In genomic region chr5:139880416-139881144, GRCh38 we compare ENCODE assay signal across 25 cellular contexts.
DNase-seq lines count a peak whose midpoint lies in the region; ATAC-seq and TF ChIP-seq lines count a peak whose summit lies in the region.
"Had no signal": no experiment of that assay in that cellular context is flagged by ENCODE, and none has a peak within 500 bp of the region (broad histone marks: within the 10 kb centered on the region; RNA-seq: fewer than 3 reads in every experiment).

No MANE protein-coding gene starts in this region.

- H3K36me3 ChIP-seq in cardiac muscle cell (peaks cover 4% of the 10 kb centered on the region), esophagus muscularis mucosa (peaks cover 0 to 6% (median 2%) of the 10 kb centered on the region in 4 donors), urinary bladder (ENCODE audit: insufficient read depth) (no peaks in the 10 kb centered on the region), Peyer's patch (no peaks in the 10 kb centered on the region)
- H3K36me3 ChIP-seq: BE2C had no signal

- H3K4me3 ChIP-seq in cardiac muscle cell (no peak overlapping the region), esophagus muscularis mucosa (no peak overlapping the region), urinary bladder (ENCODE audit: low read depth, low read length) (peak overlapping the region; percentile 19), Peyer's patch (no peak overlapping the region)
- H3K4me3 ChIP-seq: A549 had no signal

- H3K27ac ChIP-seq in cardiac muscle cell (peak overlapping the region; percentile 86), esophagus muscularis mucosa (replicated peaks in 1 of 4) (peak overlapping the region; percentile 44 to 73 (median 67)), urinary bladder (ENCODE audit: low read depth) (peak overlapping the region; percentile 75), Peyer's patch (peak overlapping the region in 1 of 4 donors; percentile 22)
- H3K27ac ChIP-seq: A549, WERI-Rb-1 had no signal

- H3K27me3 ChIP-seq in cardiac muscle cell (no peaks in the 10 kb centered on the region), esophagus muscularis mucosa (no peaks in the 10 kb centered on the region), Peyer's patch (no peaks in the 10 kb centered on the region)
- H3K27me3 ChIP-seq: BE2C had no signal

- no peak for TF ChIP-seq EP300 in esophagus muscularis mucosa (IDR thresholded peaks at IDR 0.05)

- H3K4me1 ChIP-seq in cardiac muscle cell (ENCODE audit: low read depth): peaks cover 19% of the 10 kb centered on the region
- peaks cover 22 to 46% (median 40%) of the 10 kb centered on the region in 4 donors for H3K4me1 ChIP-seq in esophagus muscularis mucosa
- no peaks in the 10 kb centered on the region for H3K4me1 ChIP-seq in urinary bladder (ENCODE audit: insufficient read depth)
- no peaks in the 10 kb centered on the region for H3K4me1 ChIP-seq in Peyer's patch
- H3K4me1 ChIP-seq: A549 had no signal

- DNase-seq in cardiac muscle cell (ENCODE audit: low read depth in 1 of 2, low spot score in 1 of 2): peak in 1 of 2 donors; percentile 45
- no peak for DNase-seq in cardiac septum (ENCODE audit: low spot score)
- DNase-seq in esophagus muscularis mucosa (ENCODE audit: extremely low spot score): no peak
- DNase-seq in mesothelial cell of epicardium (ENCODE audit: low spot score in 2 of 2, unreplicated experiment in 2 of 2): no peak
- DNase-seq in left lobe of liver (ENCODE audit: low spot score): no peak
- no peak for DNase-seq in GM20000 (ENCODE audit: low spot score)
- DNase-seq in Peyer's patch: no peak
- DNase-seq: activated CD4-positive, alpha-beta T cell treated with anti-CD3 and anti-CD28 coated beads, Interleukin-2, amount 10 ng/mL, durations not matched to agents 24 days and 14 days; activated naive CD4-positive, alpha-beta T cell treated with Interleukin-2 at 50 U/mL for 16 hours; activated T-cell treated with anti-CD3 and anti-CD28 coated beads, Interleukin-2, amount 50 U/mL, for 72 hours; amniotic stem cell; caudate nucleus; kidney glomerular epithelial cell; NCI-H2029; NCI-H226; NCI-H748 treated with DMSO at 0.1 percent for 48 hours; stimulated activated CD8-positive, alpha-beta memory T cell treated with anti-CD3 and anti-CD28 coated beads, Interleukin-4, amount 100 ng/mL, for 48 hours; T-helper 9 cell; WERI-Rb-1 had no signal

- WGBS in esophagus muscularis mucosa: 47% methylated on average over 16 of the region's 18 CpGs
- WGBS in urinary bladder: 30% methylated on average over 18 of the region's 18 CpGs

- TF ChIP-seq CTCF in cardiac muscle cell (IDR thresholded peaks at IDR 0.05; ENCODE audit: low read depth, low read length) (no peak), esophagus muscularis mucosa (IDR thresholded peaks at IDR 0.05) (no peak), mesothelial cell of epicardium (IDR thresholded peaks at IDR 0.05; ENCODE audit: unreplicated experiment) (no peak), GM20000 (IDR thresholded peaks at IDR 0.05; ENCODE audit: extremely low read depth, missing control alignments) (no peak), Peyer's patch (IDR thresholded peaks at IDR 0.05) (no peak)

- TF ChIP-seq POLR2A in esophagus muscularis mucosa (IDR thresholded peaks at IDR 0.05; ENCODE audit: low read depth) (no peak), Peyer's patch (IDR thresholded peaks at IDR 0.05) (no peak)

- intact Hi-C loops in cardiac septum (cut with DNase I): loop anchor here (5.0 kb wide), 1 partner anchor 87 kb away; no protein-coding TSS in a partner anchor
- intact Hi-C loops in esophagus muscularis mucosa (cut with DNase I): no loop called here

- H3K36me3 Mint-ChIP-seq in mesothelial cell of epicardium: peaks cover 3% of the 10 kb centered on the region
- H3K36me3 Mint-ChIP-seq: natural killer cell treated with Interleukin-12 subunit alpha and Interleukin-12 subunit beta and Interleukin-15 and Interleukin-18, amount 100 ng/mL, for 72 hours; type B pancreatic cell had no signal

- H3K4me1 Mint-ChIP-seq in mesothelial cell of epicardium: peaks cover 29% of the 10 kb centered on the region
- H3K4me1 Mint-ChIP-seq: activated CD4-positive, alpha-beta T cell treated with anti-CD3 and anti-CD28 coated beads, Interleukin-2, amount 10 ng/mL, durations not matched to agents 24 days and 14 days had no signal

- peak overlapping the region; percentile 24 for H3K4me3 Mint-ChIP-seq in mesothelial cell of epicardium
- H3K4me3 Mint-ChIP-seq: activated CD4-positive, alpha-beta T cell treated with anti-CD3 and anti-CD28 coated beads, Interleukin-2, amount 10 ng/mL, durations not matched to agents 24 days and 14 days; activated T-cell treated with anti-CD3 and anti-CD28 coated beads, Interleukin-2, amount 50 U/mL, for 72 hours; dendritic cell treated with granulocyte-macrophage colony-stimulating factor and Interleukin-4, amounts not matched to agents 40 ng/mL and 50 ng/mL, for 4 days; natural killer cell treated with Interleukin-12 subunit alpha and Interleukin-12 subunit beta and Interleukin-15 and Interleukin-18, amount 100 ng/mL, for 72 hours had no signal

- H3K9me3 ChIP-seq in cardiac muscle cell (ENCODE audit: low read depth) (no peaks in the 10 kb centered on the region), esophagus muscularis mucosa (no peaks in the 10 kb centered on the region), Peyer's patch (no peaks in the 10 kb centered on the region)
- H3K9me3 ChIP-seq: BE2C had no signal

- H3K9me3 Mint-ChIP-seq in mesothelial cell of epicardium: peaks cover 6% of the 10 kb centered on the region
- H3K9me3 Mint-ChIP-seq: activated CD4-positive, alpha-beta T cell treated with anti-CD3 and anti-CD28 coated beads, Interleukin-2, amount 10 ng/mL, durations not matched to agents 24 days and 14 days; activated T-cell treated with anti-CD3 and anti-CD28 coated beads, Interleukin-2, amount 50 U/mL, for 72 hours; dendritic cell treated with granulocyte-macrophage colony-stimulating factor and Interleukin-4, amounts not matched to agents 40 ng/mL and 50 ng/mL, for 4 days; natural killer cell treated with Interleukin-12 subunit alpha and Interleukin-12 subunit beta and Interleukin-15 and Interleukin-18, amount 100 ng/mL, for 72 hours; type B pancreatic cell had no signal

- H3K27me3 Mint-ChIP-seq in mesothelial cell of epicardium (ENCODE audit: low read depth): peaks cover 15% of the 10 kb centered on the region

- ATAC-seq in left lobe of liver: no peak
- ATAC-seq: A549; activated T-cell treated with anti-CD3 and anti-CD28 coated beads, Interleukin-2, amount 50 U/mL, for 72 hours; natural killer cell treated with Interleukin-12 subunit alpha and Interleukin-12 subunit beta and Interleukin-15 and Interleukin-18, amount 100 ng/mL, for 72 hours had no signal

- H3K27ac Mint-ChIP-seq in mesothelial cell of epicardium: peak overlapping the region; percentile 45
- H3K27ac Mint-ChIP-seq: activated CD4-positive, alpha-beta T cell treated with anti-CD3 and anti-CD28 coated beads, Interleukin-2, amount 10 ng/mL, durations not matched to agents 24 days and 14 days; activated T-cell treated with anti-CD3 and anti-CD28 coated beads, Interleukin-2, amount 50 U/mL, for 72 hours; dendritic cell treated with granulocyte-macrophage colony-stimulating factor and Interleukin-4, amounts not matched to agents 40 ng/mL and 50 ng/mL, for 4 days; natural killer cell treated with Interleukin-12 subunit alpha and Interleukin-12 subunit beta and Interleukin-15 and Interleukin-18, amount 100 ng/mL, for 72 hours; type B pancreatic cell had no signal
